Comparison of ENCODE assay signal across 7 cellular contexts in genomic region chr20:20824924-20825584, GRCh38.
A peak's percentile ranks its signal among the peaks of the same experiment; 100 is the strongest.
DNase-seq lines count a peak whose midpoint lies in the region; ATAC-seq, FAIRE-seq and TF ChIP-seq lines count a peak whose summit lies in the region.

No MANE protein-coding gene starts in this region.

- H3K4me3 ChIP-seq in fibroblast of mammary gland (ENCODE audit: control insufficient read depth, low read depth, low read length) (no peak overlapping the region), neural progenitor cell (no peak overlapping the region), thoracic aorta (no peak overlapping the region)

- peaks cover 9% of the 10 kb centered on the region for H3K27me3 Mint-ChIP-seq in neural progenitor cell (ENCODE audit: insufficient read depth, low read depth)

- no peaks in the 10 kb centered on the region for H3K36me3 ChIP-seq in neural progenitor cell
- H3K36me3 ChIP-seq in thoracic aorta = no peaks in the 10 kb centered on the region

- no peaks in the 10 kb centered on the region for H3K79me2 ChIP-seq in neural progenitor cell (ENCODE audit: low read depth)

- TF ChIP-seq CTCF in fibroblast of mammary gland (conservative IDR thresholded peaks at IDR 0.05; ENCODE audit: control insufficient read depth, insufficient read depth, low read depth, low read length) (peak; percentile 67), neural progenitor cell (IDR thresholded peaks at IDR 0.05) (peak; percentile 89), thoracic aorta (IDR thresholded peaks at IDR 0.05) (peak; percentile 78)

- H3K36me3 Mint-ChIP-seq in neural progenitor cell = no peaks in the 10 kb centered on the region

- H3K27ac ChIP-seq in neural progenitor cell (no peak overlapping the region), thoracic aorta (no peak overlapping the region)

- ATAC-seq in HG03354 (IDR thresholded peaks at IDR 0.05; ENCODE audit: poor library complexity, severe bottlenecking, unreplicated experiment) (peak; percentile 81), thoracic aorta (ENCODE audit: insufficient number of reproducible peaks, low FRiP score, low read depth) (peak; percentile 46)

- H3K9me3 ChIP-seq in neural progenitor cell (ENCODE audit: low read depth) (no peaks in the 10 kb centered on the region), thoracic aorta (no peaks in the 10 kb centered on the region)

- H3K4me1 Mint-ChIP-seq in neural progenitor cell = peaks cover 25% of the 10 kb centered on the region

- no peak for TF ChIP-seq POLR2A in GM12891 (IDR thresholded peaks at IDR 0.05; ENCODE audit: low read depth, low read length)

- peak overlapping the region; percentile 55 for H2AFZ ChIP-seq in neural progenitor cell (replicated peaks)

- H3K27me3 ChIP-seq in neural progenitor cell = no peaks in the 10 kb centered on the region
- H3K27me3 ChIP-seq in thoracic aorta (replicated peaks; ENCODE audit: insufficient read depth) = no peaks in the 10 kb centered on the region

- no peak overlapping the region for H3K4me2 ChIP-seq in neural progenitor cell

- FAIRE-seq in GM12891 (lab: Jason Lieb, UNC) = peak; percentile 73

- H3K9me3 Mint-ChIP-seq in neural progenitor cell = peaks cover 6% of the 10 kb centered on the region

- H3K4me1 ChIP-seq in neural progenitor cell (peaks cover 23% of the 10 kb centered on the region), thoracic aorta (ENCODE audit: control insufficient read depth in 1 of 2, low read depth in 2 of 2) (no peaks in the 10 kb centered on the region)

- H4K20me1 ChIP-seq in neural progenitor cell (ENCODE audit: low read depth) = no peaks in the 10 kb centered on the region

- DNase-seq in GM12891 (ENCODE audit: insufficient read length, low spot score) = peak; percentile 68
- peak; percentile 43 for DNase-seq in NCI-H82 treated with DMSO at 0.1 percent for 48 hours (lab: John Stamatoyannopoulos, UW; ENCODE audit: unreplicated experiment)
- DNase-seq in activated CD8-positive, alpha-beta memory T cell treated with anti-CD3 and anti-CD28 coated beads, Interleukin-2, amount 50 U/mL, for 48 hours = peak; percentile 79
- DNase-seq in fibroblast of mammary gland (ENCODE audit: low read depth) = peak; percentile 34
- DNase-seq in neural progenitor cell (ENCODE audit: low spot score) = peak; percentile 75
- DNase-seq in thoracic aorta (ENCODE audit: low spot score) = no peak

- peak overlapping the region; percentile 85 for H3K27ac Mint-ChIP-seq in neural progenitor cell

- peaks cover 18% of the 10 kb centered on the region for H3F3A ChIP-seq in neural progenitor cell (ENCODE audit: low read depth)

- no peak overlapping the region for H3K9ac ChIP-seq in neural progenitor cell

- no peak overlapping the region for H3K4me3 Mint-ChIP-seq in neural progenitor cell

TF ChIP-seq in GM12891, 5 proteins besides CTCF, POLR2A, EP300 and RAD21:
- TF ChIP-seq SPI1 (IDR thresholded peaks at IDR 0.05; ENCODE audit: low read depth, low read length) (no peak), POU2F2 (IDR thresholded peaks at IDR 0.05; ENCODE audit: low read depth, low read length) (no peak), PAX5 (IDR thresholded peaks at IDR 0.05; ENCODE audit: insufficient read depth, low read length, severe bottlenecking) (no peak), POLR2AphosphoS5 (IDR thresholded peaks at IDR 0.05; ENCODE audit: low read depth, low read length) (no peak), TAF1 (IDR thresholded peaks at IDR 0.05; ENCODE audit: low read depth, low read length) (no peak)
